8 cellular contexts compared by ENCODE assay signal in the genomic region with DNA sequence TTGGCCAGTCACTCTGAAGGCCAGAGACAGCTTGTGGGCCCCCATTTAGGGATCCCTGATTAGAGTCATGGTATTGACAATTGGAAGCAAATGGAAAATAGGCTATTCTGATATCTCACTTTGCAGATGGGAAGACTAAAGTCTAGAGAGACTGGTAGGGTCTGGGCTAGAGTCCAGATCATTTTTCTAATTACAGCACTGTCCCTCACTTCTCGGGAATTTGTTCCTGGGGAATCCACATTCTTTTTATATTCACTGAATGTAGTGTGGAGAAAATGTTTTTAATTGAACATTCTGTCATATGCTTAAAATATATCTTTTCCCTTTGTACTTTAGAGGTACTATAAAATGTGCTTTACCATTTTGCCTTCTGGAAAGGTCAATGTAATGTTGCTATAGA. TPM values are rescaled to one million over a fixed set of nuclear protein-coding genes. Genes with fewer than 3 reads are reported as not detected.
DNase-seq lines count a peak whose midpoint lies in the region; ATAC-seq and TF ChIP-seq lines count a peak whose summit lies in the region.
"Had no signal": no experiment of that assay in that cellular context is flagged by ENCODE, and none has a peak within 500 bp of the region (broad histone marks: within the 10 kb centered on the region; RNA-seq: fewer than 3 reads in every experiment).

No MANE protein-coding gene starts in this region.

- no peaks in the 10 kb centered on the region for H3F3A ChIP-seq in Loucy (ENCODE audit: low read depth)

- peak overlapping the region; percentile 91 for H3K4me2 ChIP-seq in Loucy (ENCODE audit: low read depth, low read length, poor library complexity, severe bottlenecking)

- no peak overlapping the region for H3K4me3 Mint-ChIP-seq in dendritic cell treated with granulocyte-macrophage colony-stimulating factor and Interleukin-4, amounts not matched to agents 40 ng/mL and 50 ng/mL, for 4 days
- H3K4me3 Mint-ChIP-seq in osteocyte (ENCODE audit: unreplicated experiment): peak overlapping the region; percentile 98

- no peaks in the 10 kb centered on the region for H3K9me2 ChIP-seq in Loucy (replicated peaks; ENCODE audit: low read depth, low read length)

- peak overlapping the region; percentile 86 for H3K27ac Mint-ChIP-seq in dendritic cell treated with granulocyte-macrophage colony-stimulating factor and Interleukin-4, amounts not matched to agents 40 ng/mL and 50 ng/mL, for 4 days
- peak overlapping the region; percentile 99 for H3K27ac Mint-ChIP-seq in osteocyte (ENCODE audit: unreplicated experiment)

- intact Hi-C loops in dendritic cell treated with granulocyte-macrophage colony-stimulating factor and Interleukin-4, amounts not matched to agents 40 ng/mL and 50 ng/mL, for 4 days (cut with micrococcal nuclease): no loop called here
- intact Hi-C loops in colonic mucosa (cut with DNase I): no loop called here

- H3K4me1 ChIP-seq in ES-I3 (ENCODE audit: insufficient read depth, low read length) (no peaks in the 10 kb centered on the region), Loucy (ENCODE audit: insufficient read depth, low read length, poor library complexity, severe bottlenecking) (peaks cover 34% of the 10 kb centered on the region), colonic mucosa (peaks cover 12% of the 10 kb centered on the region)

- H3K36me3 Mint-ChIP-seq in dendritic cell treated with granulocyte-macrophage colony-stimulating factor and Interleukin-4, amounts not matched to agents 40 ng/mL and 50 ng/mL, for 4 days (ENCODE audit: low read depth): peaks cover 29% of the 10 kb centered on the region
- peaks cover 4% of the 10 kb centered on the region for H3K36me3 Mint-ChIP-seq in osteocyte (ENCODE audit: unreplicated experiment)

- H3K27me3 ChIP-seq in Loucy (ENCODE audit: insufficient read depth, low read length, poor library complexity, severe bottlenecking): no peaks in the 10 kb centered on the region
- no peaks in the 10 kb centered on the region for H3K27me3 ChIP-seq in colonic mucosa

- DNase-seq in osteocyte (ENCODE audit: extremely low spot score, unreplicated experiment) (no peak), DMS114 treated with DMSO at 0.1 percent for 48 hours (lab: John Stamatoyannopoulos, UW; ENCODE audit: unreplicated experiment) (no peak), colonic mucosa (no peak)
- DNase-seq: stimulated activated CD4-positive, alpha-beta T cell treated with anti-CD3 and anti-CD28 coated beads, Interleukin-4, amount 100 ng/mL, for 1 hour had no signal

- peak overlapping the region; percentile 80; the same call in 1 of the 2 replicates for H3K9ac ChIP-seq in ES-I3 (ENCODE audit: low read depth, low read length)
- H3K9ac ChIP-seq in Loucy (ENCODE audit: low read depth, low read length, poor library complexity, severe bottlenecking): peak overlapping the region; percentile 76
- peak overlapping the region in 1 of 2 donors; percentile 95 for H3K9ac ChIP-seq in colonic mucosa (ENCODE audit: low read depth in 2 of 2, low read length in 2 of 2)

- H3K4me1 Mint-ChIP-seq in dendritic cell treated with granulocyte-macrophage colony-stimulating factor and Interleukin-4, amounts not matched to agents 40 ng/mL and 50 ng/mL, for 4 days (ENCODE audit: low read depth): peaks cover 40% of the 10 kb centered on the region
- peaks cover 33% of the 10 kb centered on the region for H3K4me1 Mint-ChIP-seq in osteocyte (ENCODE audit: unreplicated experiment)

- no peak overlapping the region for H2AFZ ChIP-seq in Loucy (ENCODE audit: low read length)

- peaks cover 35% of the 10 kb centered on the region for H3K79me2 ChIP-seq in Loucy (ENCODE audit: insufficient read depth, low read length)

- H3K27ac ChIP-seq in colonic mucosa: no peak overlapping the region

- no peaks in the 10 kb centered on the region for H3K9me3 Mint-ChIP-seq in dendritic cell treated with granulocyte-macrophage colony-stimulating factor and Interleukin-4, amounts not matched to agents 40 ng/mL and 50 ng/mL, for 4 days
- no peaks in the 10 kb centered on the region for H3K9me3 Mint-ChIP-seq in osteocyte (ENCODE audit: unreplicated experiment)

- H3K9me3 ChIP-seq in ES-I3 (ENCODE audit: control insufficient read depth, insufficient read depth, low read length): no peaks in the 10 kb centered on the region
- H3K9me3 ChIP-seq in Loucy (ENCODE audit: insufficient read depth, low read depth, low read length): no peaks in the 10 kb centered on the region
- H3K9me3 ChIP-seq in colonic mucosa: no peaks in the 10 kb centered on the region

- TF ChIP-seq CTCF in Loucy (conservative IDR thresholded peaks at IDR 0.05; ENCODE audit: low read length): no peak
- no peak for TF ChIP-seq CTCF in osteocyte (IDR thresholded peaks at IDR 0.05)
- TF ChIP-seq CTCF in colonic mucosa (IDR thresholded peaks at IDR 0.05): no peak

- H3K27me3 Mint-ChIP-seq in dendritic cell treated with granulocyte-macrophage colony-stimulating factor and Interleukin-4, amounts not matched to agents 40 ng/mL and 50 ng/mL, for 4 days: no peaks in the 10 kb centered on the region
- no peaks in the 10 kb centered on the region for H3K27me3 Mint-ChIP-seq in osteocyte (ENCODE audit: unreplicated experiment)

- H3K36me3 ChIP-seq in ES-I3 (ENCODE audit: insufficient read depth, low read length): no peaks in the 10 kb centered on the region
- no peaks in the 10 kb centered on the region for H3K36me3 ChIP-seq in Loucy (ENCODE audit: insufficient read depth, low read length)
- no peaks in the 10 kb centered on the region for H3K36me3 ChIP-seq in colonic mucosa

- peaks cover 11% of the 10 kb centered on the region for H4K20me1 ChIP-seq in Loucy (ENCODE audit: insufficient read depth, low read length, poor library complexity, severe bottlenecking)

- H3K4me3 ChIP-seq in Loucy (ENCODE audit: low read length, poor library complexity, severe bottlenecking): peak overlapping the region; percentile 98
- no peak overlapping the region for H3K4me3 ChIP-seq in colonic mucosa

- ATAC-seq in HG03342 (IDR thresholded peaks at IDR 0.05; ENCODE audit: unreplicated experiment): no peak

RNA-seq across cellular contexts. Expression of a gene that starts 1.1 kb away (rescaled TPM):
- total RNA-seq in osteocyte (30.0 and 31.7 TPM in 2 replicates), colonic mucosa (10 to 100 TPM; 23.6 to 34.1 TPM)

RNA-seq across cellular contexts. Expression of a gene that starts 1.3 kb away (rescaled TPM):
- total RNA-seq in osteocyte (90.4 and 92.3 TPM in 2 replicates), colonic mucosa (10 to 100 TPM; 40.1 to 67.8 TPM)
